ENCODE assay signal across 22 cellular contexts in the genomic region with DNA sequence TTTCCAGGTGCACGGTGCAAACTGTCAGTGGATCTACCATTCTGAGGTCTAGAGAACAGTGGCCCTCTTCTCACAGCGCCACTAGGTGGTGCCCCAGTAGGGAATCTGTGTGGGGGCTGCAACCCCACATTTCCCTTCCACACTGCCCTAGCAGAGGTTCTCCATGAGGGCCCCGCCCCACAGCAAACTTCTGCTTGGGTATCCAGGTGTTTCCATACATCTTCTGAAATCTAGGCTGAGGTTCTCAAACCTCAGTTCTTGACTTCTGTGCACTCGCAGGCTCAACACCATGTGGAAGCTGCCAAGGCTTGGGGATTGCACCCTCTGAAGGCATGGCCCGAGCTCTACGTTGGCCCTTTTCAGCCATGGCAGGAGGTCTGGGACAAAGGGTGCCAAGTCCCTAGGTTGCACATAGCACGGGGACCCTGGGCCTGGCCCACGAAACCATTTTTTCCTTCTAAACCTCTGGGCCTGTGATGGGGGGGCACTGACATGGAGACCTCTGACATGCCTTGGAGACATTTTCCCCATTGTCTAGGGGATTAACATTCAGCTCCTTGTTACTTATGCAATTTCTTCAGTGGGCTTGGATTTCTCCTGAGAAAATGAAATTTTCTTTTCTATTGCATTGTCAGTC. TPM values are rescaled to one million over a fixed set of nuclear protein-coding genes. Genes with fewer than 3 reads are reported as not detected.
DNase-seq lines count a peak whose midpoint lies in the region; ATAC-seq, FAIRE-seq and TF ChIP-seq lines count a peak whose summit lies in the region.
"Had no signal": no experiment of that assay in that cellular context is flagged by ENCODE, and none has a peak within 500 bp of the region (broad histone marks: within the 10 kb centered on the region; RNA-seq: fewer than 3 reads in every experiment).

No MANE protein-coding gene starts in this region.

- H3K79me2 ChIP-seq in HepG2 (ENCODE audit: insufficient read depth, low read length): peaks cover 99% of the 10 kb centered on the region
- H3K79me2 ChIP-seq in GM12878 (ENCODE audit: control insufficient read depth, insufficient read depth, low read length): peaks cover 64% of the 10 kb centered on the region
- H3K79me2 ChIP-seq in trophoblast cell (ENCODE audit: control insufficient read depth, insufficient read depth, low read length, poor library complexity): no peaks in the 10 kb centered on the region

- no peak overlapping the region for H2BK5ac ChIP-seq in trophoblast cell (ENCODE audit: low read depth, low read length, poor library complexity)

- H2AFZ ChIP-seq in HepG2 (ENCODE audit: low read length) (no peak overlapping the region), GM12878 (ENCODE audit: control insufficient read depth, low read depth, low read length) (no peak overlapping the region), trophoblast cell (ENCODE audit: insufficient read depth, low read length, poor library complexity) (no peak overlapping the region)

- DNase-seq in HepG2 (ENCODE audit: low spot score): no peak
- DNase-seq in right lobe of liver: no peak
- no peak for DNase-seq in GM12878 (ENCODE audit: low read depth, low spot score)
- no peak for DNase-seq in trophoblast cell
- DNase-seq in spleen: no peak
- DNase-seq in amniotic stem cell (lab: John Stamatoyannopoulos, UW): no peak
- DNase-seq: ACHN; AML-193; BE2C; C1 segment of cervical spinal cord; Calu3; CD4-positive, alpha-beta memory T cell; COR-L47; DMS53; DMS79 treated with DMSO at 0.1 percent for 48 hours; GF-D8; GOT3 had no signal

- TF ChIP-seq CTCF in HepG2 (CRISPR knock-in tag; IDR thresholded peaks at IDR 0.05): no peak
- TF ChIP-seq CTCF in right lobe of liver (IDR thresholded peaks at IDR 0.05): no peak
- no peak for TF ChIP-seq CTCF in GM12878 (IDR thresholded peaks at IDR 0.05 in 2 of 3, conservative IDR thresholded peaks at IDR 0.05 in 1 of 3; ENCODE audit: control insufficient read depth in 2 of 3, extremely low read depth in 1 of 3, insufficient read depth in 1 of 3, low read depth in 3 of 3, low read length in 3 of 3)
- TF ChIP-seq CTCF in spleen (IDR thresholded peaks at IDR 0.05 in 8 of 11, conservative IDR thresholded peaks at IDR 0.05 in 3 of 11): no peak

- no peak overlapping the region for H2BK120ac ChIP-seq in trophoblast cell (ENCODE audit: insufficient read depth, low read length, poor library complexity)

- RAD21 ChIA-PET in GM12878 (lab: Charles Lee; ENCODE audit: unreplicated experiment): no interaction called here

- H3K36me3 ChIP-seq in HepG2 (replicated peaks in 1 of 2; ENCODE audit: control insufficient read depth in 1 of 2, insufficient read depth in 2 of 2, low read length in 2 of 2): peaks cover 0 to 1% of the 10 kb centered on the region in 2 experiments; a peak in 1 of 5 replicates
- no peaks in the 10 kb centered on the region for H3K36me3 ChIP-seq in right lobe of liver
- H3K36me3 ChIP-seq in GM12878 (ENCODE audit: control insufficient read depth in 2 of 2, insufficient read depth in 2 of 2, low read length in 1 of 2): no peaks in the 10 kb centered on the region; a peak in 1 of 4 replicates
- H3K36me3 ChIP-seq in trophoblast cell (ENCODE audit: control insufficient read depth in 1 of 2, insufficient read depth in 2 of 2, low read length in 2 of 2): peaks cover 0 to 4% of the 10 kb centered on the region in 2 experiments
- peaks cover 0 to 9% (median 0%) of the 10 kb centered on the region in 6 donors for H3K36me3 ChIP-seq in spleen
- H3K36me3 ChIP-seq: BE2C, HAP-1 had no signal

- H3K79me1 ChIP-seq in trophoblast cell (ENCODE audit: low read length): no peaks in the 10 kb centered on the region

- H2BK12ac ChIP-seq in trophoblast cell (ENCODE audit: low read length): no peak overlapping the region

- H4K20me1 ChIP-seq in HepG2 (ENCODE audit: insufficient read depth, low read length) (no peaks in the 10 kb centered on the region; the same call in 1 of the 2 replicates), GM12878 (ENCODE audit: control insufficient read depth, insufficient read depth) (no peaks in the 10 kb centered on the region)

- no peak overlapping the region for H3K27ac ChIP-seq in HepG2 (ENCODE audit: extremely low read length, insufficient read depth, low read length)
- H3K27ac ChIP-seq in right lobe of liver: no peak overlapping the region
- no peak overlapping the region for H3K27ac ChIP-seq in GM12878 (ENCODE audit: control insufficient read depth, insufficient read depth)
- H3K27ac ChIP-seq in trophoblast cell (ENCODE audit: low read depth, low read length): no peak overlapping the region
- no peak overlapping the region for H3K27ac ChIP-seq in spleen
- H3K27ac ChIP-seq: 22Rv1 had no signal

- H4K91ac ChIP-seq in trophoblast cell (ENCODE audit: low read depth, low read length): no peak overlapping the region

- TF ChIP-seq POLR2A in HepG2 (IDR thresholded peaks at IDR 0.05; ENCODE audit: insufficient read depth in 1 of 2, low read depth in 2 of 2, low read length in 2 of 2): no peak
- no peak for TF ChIP-seq POLR2A in right lobe of liver (IDR thresholded peaks at IDR 0.05)
- TF ChIP-seq POLR2A in GM12878 (IDR thresholded peaks at IDR 0.05; ENCODE audit: low read depth, low read length): no peak
- no peak for TF ChIP-seq POLR2A in spleen (IDR thresholded peaks at IDR 0.05)

- H3K9me3 ChIP-seq in HepG2 (ENCODE audit: low read length) (peaks cover 50% of the 10 kb centered on the region), right lobe of liver (peaks cover 0 to 8% (median 0%) of the 10 kb centered on the region in 4 donors), GM12878 (replicated peaks; ENCODE audit: control insufficient read depth, insufficient read depth, low read length) (peaks cover 31% of the 10 kb centered on the region), trophoblast cell (ENCODE audit: insufficient read depth, low read depth, low read length) (peaks cover 6% of the 10 kb centered on the region), spleen (peaks cover 0 to 54% (median 43%) of the 10 kb centered on the region in 8 donors)
- H3K9me3 ChIP-seq: BE2C had no signal

- WGBS in HepG2 (ENCODE audit: low lambda C conversion rate): 88% methylated on average over 6 of the region's 8 CpGs
- 100% methylated on average over 3 of the region's 8 CpGs for WGBS in right lobe of liver (ENCODE audit: insufficient coverage, low coverage, low lambda C conversion rate, missing lambda C conversion rate)
- WGBS in GM12878 (ENCODE audit: insufficient coverage, insufficient replicate concordance, low lambda C conversion rate, missing lambda C conversion rate): 96% methylated on average over 8 of the region's 8 CpGs
- no CpG with 5 or more reads among the region's 8 CpGs for WGBS in trophoblast cell (ENCODE audit: extremely low coverage, insufficient coverage, insufficient read length)
- WGBS in spleen, 5 donors: 96 to 98% (median 97%) methylated on average over 7 to 8 of the region's 8 CpGs

- CTCF ChIA-PET in HepG2 (lab: Yijun Ruan, JAX; ENCODE audit: low intra/inter-chr PET ratio, low total read pairs): no interaction called here
- CTCF ChIA-PET in GM12878 (lab: Yijun Ruan, JAX): no interaction called here

- intact Hi-C loops in HepG2 (cut with micrococcal nuclease; ENCODE audit: unreplicated experiment) (no loop called here), right lobe of liver (cut with DNase I) (no loop called here), GM12878 (cut with micrococcal nuclease; ENCODE audit: unreplicated experiment) (no loop called here), spleen (cut with DNase I; ENCODE audit: low total_unique reads) (no loop called here)

- no peak for TF ChIP-seq EP300 in HepG2 (IDR thresholded peaks at IDR 0.05; ENCODE audit: low read depth in 2 of 2, low read length in 2 of 2)
- TF ChIP-seq EP300 in HepG2 (CRISPR knock-in tag; IDR thresholded peaks at IDR 0.05; ENCODE audit: borderline replicate concordance): no peak
- TF ChIP-seq EP300 in GM12878 (IDR thresholded peaks at IDR 0.05; ENCODE audit: borderline replicate concordance in 1 of 2, control insufficient read depth in 1 of 2, low read depth in 2 of 2, low read length in 2 of 2): no peak

- H3K4me2 ChIP-seq in HepG2 (ENCODE audit: low read depth, low read length) (no peak overlapping the region), GM12878 (ENCODE audit: control insufficient read depth, insufficient read depth) (no peak overlapping the region), trophoblast cell (ENCODE audit: low read length) (no peak overlapping the region)

- no peak overlapping the region for H3K9ac ChIP-seq in HepG2 (ENCODE audit: insufficient read depth, low read depth, low read length)
- H3K9ac ChIP-seq in GM12878 (ENCODE audit: control insufficient read depth, insufficient read depth, low read length): no peak overlapping the region
- H3K9ac ChIP-seq in trophoblast cell (ENCODE audit: low read length): no peak overlapping the region

- H4K12ac ChIP-seq in trophoblast cell (ENCODE audit: low read depth, low read length): no peak overlapping the region

- no peak for ATAC-seq in HepG2
- no peak for ATAC-seq in right lobe of liver
- ATAC-seq in GM12878: no peak

- H3K4ac ChIP-seq in trophoblast cell (ENCODE audit: low read depth, low read length): peak overlapping the region; percentile 79

- H2AK5ac ChIP-seq in trophoblast cell (ENCODE audit: low read length): no peak overlapping the region

- H3K27me3 ChIP-seq in HepG2 (ENCODE audit: control insufficient read depth in 1 of 2, insufficient read depth in 2 of 2, low read length in 2 of 2) (no peaks in the 10 kb centered on the region), right lobe of liver (no peaks in the 10 kb centered on the region), GM12878 (replicated peaks in 1 of 2; ENCODE audit: control insufficient read depth in 2 of 2, insufficient read depth in 2 of 2, low read length in 1 of 2) (no peaks in the 10 kb centered on the region), trophoblast cell (ENCODE audit: insufficient read depth, low read length) (no peaks in the 10 kb centered on the region), spleen (replicated peaks in 1 of 7) (no peaks in the 10 kb centered on the region)
- H3K27me3 ChIP-seq: BE2C had no signal

- no peak overlapping the region for H4K8ac ChIP-seq in trophoblast cell (ENCODE audit: low read depth, low read length)

- H3K4me3 ChIP-seq in HepG2 (replicated peaks in 1 of 3; ENCODE audit: insufficient read depth in 1 of 3, low read depth in 2 of 3, low read length in 3 of 3) (no peak overlapping the region), right lobe of liver (no peak overlapping the region), GM12878 (no peak overlapping the region), trophoblast cell (ENCODE audit: low read depth, low read length) (no peak overlapping the region), spleen (no peak overlapping the region)
- H3K4me3 ChIP-seq: HAP-1 had no signal

- H3K4me1 ChIP-seq in HepG2 (ENCODE audit: insufficient read depth, low read length): peaks cover 48% of the 10 kb centered on the region
- peaks cover 0 to 9% (median 0%) of the 10 kb centered on the region in 4 donors for H3K4me1 ChIP-seq in right lobe of liver
- no peaks in the 10 kb centered on the region for H3K4me1 ChIP-seq in GM12878 (ENCODE audit: control insufficient read depth, insufficient read depth, low read length)
- no peaks in the 10 kb centered on the region for H3K4me1 ChIP-seq in trophoblast cell (ENCODE audit: control insufficient read depth in 1 of 2, insufficient read depth in 2 of 2, low read length in 2 of 2)
- H3K4me1 ChIP-seq in spleen: peaks cover 0 to 32% (median 15%) of the 10 kb centered on the region in 6 donors
- H3K4me1 ChIP-seq: BE2C, HAP-1 had no signal

- FAIRE-seq in HepG2 (lab: Jason Lieb, UNC) (no peak), GM12878 (lab: Jason Lieb, UNC) (no peak)
- FAIRE-seq: A204.1, GM12892, H54 had no signal

- SMC1A ChIA-PET in GM12878 (lab: Charles Lee; ENCODE audit: uncharacterized antibody, unreplicated experiment): no interaction called here

- peak overlapping the region; percentile 53 for H3K18ac ChIP-seq in trophoblast cell (ENCODE audit: low read length)

- POLR2A ChIA-PET in HepG2 (lab: Yijun Ruan, JAX) (no interaction called here), GM12878 (lab: Charles Lee) (no interaction called here)

- H3K14ac ChIP-seq in trophoblast cell (ENCODE audit: low read length): no peak overlapping the region

- H3K23ac ChIP-seq in trophoblast cell (ENCODE audit: low read length): no peak overlapping the region

- in situ Hi-C loops in HepG2 (cut with HindIII; ENCODE audit: extremely low pct_ligation_motif_present, low pct_unique_long_range_greater_than_20kb): no loop called here
- in situ Hi-C loops in GM12878 (cut with MboI): loop anchor here (25.0 kb wide), 2 partner anchors 1763 to 1937 kb away; partner anchors contain the start of genes MCOLN2 and PKN2

- no TSS peak for BruUV-seq in HepG2 (replicated peaks; lab: Mats Ljungman, UMichigan)
- no TSS peak for BruUV-seq in GM12878 (replicated peaks; lab: Mats Ljungman, UMichigan)

- no peak for TF ChIP-seq RAD21 in HepG2 (CRISPR knock-in tag; IDR thresholded peaks at IDR 0.05)
- TF ChIP-seq RAD21 in GM12878 (IDR thresholded peaks at IDR 0.05; ENCODE audit: insufficient read depth, low read depth, low read length): no peak

RNA-seq across cellular contexts. Expression of gene HS2ST1, which starts 10.0 kb away (rescaled TPM):
- total RNA-seq in HepG2 (2016; rRNA removed; fragmentation: Illumina TruSeq; extraction: Trizol) (51.2 and 58.7 TPM in 2 replicates), right lobe of liver (10 to 100 TPM in 5 of 6 experiments, 1 to 10 TPM in 1; 9.9 to 17.2 (median 13.7) TPM), GM12878 (2014; rRNA removed) (17.1 and 22.0 TPM in 2 replicates), GM12878 (2014; rRNA removed; fragmentation: Illumina TruSeq; extraction: Trizol) (20.1 and 21.8 TPM in 2 replicates), GM12878 (2021) (30.8 and 31.6 TPM in 2 replicates), spleen (10 to 100 TPM; 20.2 to 32.9 (median 23.9) TPM)
- total RNA-seq in HepG2 (2016; cell fraction: cytosol; rRNA removed; fragmentation: Illumina TruSeq; extraction: Trizol; ENCODE audit: low read depth): 9.1 and 9.3 TPM in 2 replicates
- 47.0 and 61.5 TPM in 2 replicates for total RNA-seq in HepG2 (2016; cell fraction: insoluble cytoplasmic fraction; rRNA removed; fragmentation: Illumina TruSeq; extraction: Trizol)
- total RNA-seq in HepG2 (2016; cell fraction: membrane; rRNA removed; fragmentation: Illumina TruSeq; extraction: Trizol): 17.7 and 21.3 TPM in 2 replicates
- 55.0 and 59.2 TPM in 2 replicates for total RNA-seq in HepG2 (2016; cell fraction: nucleus; rRNA removed; fragmentation: Illumina TruSeq; extraction: Trizol)
- polyA plus RNA-seq in HepG2 (2011; rRNA removed) (19.6 and 22.1 TPM in 2 replicates), GM12878 (2011; rRNA removed) (20.4 and 32.1 TPM in 2 replicates), GM12878 (2014; fragmentation: Illumina TruSeq; extraction: Trizol) (21.9 and 26.2 TPM in 2 replicates), GM12878 (2014; fragmentation: Nextera tagmentation; extraction: Ambion mirVana) (1 to 10 TPM; 5.4 to 7.3 TPM), GM12878 (2014; rRNA removed) (15.2 TPM in 2 replicates), GM12878 (2016; fragmentation: Nextera tagmentation; extraction: Ambion mirVana) (10 to 100 TPM; 15.2 to 21.4 TPM), spleen (1 to 10 TPM; 4.6 to 7.4 (median 6.5) TPM)
- polyA plus RNA-seq in HepG2 (2011; cell fraction: cytosol; rRNA removed): 9.0 and 13.8 TPM in 2 replicates
- 3.7 and 5.2 TPM in 2 replicates for polyA plus RNA-seq in HepG2 (2011; cell fraction: nucleus; rRNA removed)
- 27.9 and 38.2 TPM in 2 replicates for polyA plus RNA-seq in HepG2 (2012)
- 3.6 TPM in 2 replicates for polyA plus RNA-seq in HepG2 (2016; cell fraction: cytosol; fragmentation: Illumina TruSeq; extraction: Trizol; ENCODE audit: low read depth)
- 41.4 and 41.7 TPM in 2 replicates for polyA plus RNA-seq in HepG2 (2016; cell fraction: insoluble cytoplasmic fraction; fragmentation: Illumina TruSeq; extraction: Trizol; ENCODE audit: low read depth)
- 11.4 and 11.7 TPM in 2 replicates for polyA plus RNA-seq in HepG2 (2016; cell fraction: membrane; fragmentation: Illumina TruSeq; extraction: Trizol; ENCODE audit: low read depth)
- 49.1 and 51.8 TPM in 2 replicates for polyA plus RNA-seq in HepG2 (2016; cell fraction: nucleus; fragmentation: Illumina TruSeq; extraction: Trizol; ENCODE audit: insufficient read depth, low read depth)
- 8.4 and 14.9 TPM in 2 replicates for polyA minus RNA-seq in HepG2 (2011; rRNA and poly(A)+ RNA removed; ENCODE audit: low replicate concordance)
- polyA minus RNA-seq in HepG2 (2011; cell fraction: cytosol; rRNA and poly(A)+ RNA removed): 28.0 and 34.0 TPM in 2 replicates
- polyA minus RNA-seq in HepG2 (2011; cell fraction: nucleus; rRNA and poly(A)+ RNA removed): 38.8 and 42.7 TPM in 2 replicates
- total RNA-seq in GM12878 (2013; cell fraction: nucleolus; rRNA removed): 31.7 and 32.2 TPM in 2 replicates
- polyA plus RNA-seq in GM12878 (2011; ENCODE audit: low read depth): 9.8 TPM
- polyA plus RNA-seq in GM12878 (2011; cell fraction: cytosol; rRNA removed): 6.4 and 7.6 TPM in 2 replicates
- polyA plus RNA-seq in GM12878 (2011; cell fraction: nucleus; rRNA removed): 4.0 and 5.7 TPM in 2 replicates
- polyA plus RNA-seq in GM12878 (2012): 16.8 and 22.7 TPM in 2 replicates
- 16.6 and 21.9 TPM in 2 replicates for polyA minus RNA-seq in GM12878 (2011; rRNA and poly(A)+ RNA removed)
- 10.0 and 15.8 TPM in 2 replicates for polyA minus RNA-seq in GM12878 (2011; cell fraction: cytosol; rRNA and poly(A)+ RNA removed)
- 8.0 and 14.1 TPM in 2 replicates for polyA minus RNA-seq in GM12878 (2011; cell fraction: nucleus; rRNA and poly(A)+ RNA removed)
- 15.2 and 15.5 TPM in 2 replicates for polyA plus RNA-seq in trophoblast cell (2013)

RNA-seq across cellular contexts. Expression of gene SELENOF, which starts 10.5 kb away (rescaled TPM):
- total RNA-seq in HepG2 (2016; rRNA removed; fragmentation: Illumina TruSeq; extraction: Trizol) (124 and 163 TPM in 2 replicates), right lobe of liver (100 to 1,000 TPM in 4 of 6 experiments, 10 to 100 TPM in 2; 95.5 to 130 (median 107) TPM), GM12878 (2014; rRNA removed) (98.7 and 122 TPM in 2 replicates), GM12878 (2014; rRNA removed; fragmentation: Illumina TruSeq; extraction: Trizol) (109 TPM in 2 replicates), GM12878 (2021) (130 and 131 TPM in 2 replicates), spleen (100 to 1,000 TPM; 157 to 197 (median 177) TPM)
- total RNA-seq in HepG2 (2016; cell fraction: cytosol; rRNA removed; fragmentation: Illumina TruSeq; extraction: Trizol; ENCODE audit: low read depth): 25.2 and 35.4 TPM in 2 replicates
- total RNA-seq in HepG2 (2016; cell fraction: insoluble cytoplasmic fraction; rRNA removed; fragmentation: Illumina TruSeq; extraction: Trizol): 130 and 171 TPM in 2 replicates
- 69.8 and 78.9 TPM in 2 replicates for total RNA-seq in HepG2 (2016; cell fraction: membrane; rRNA removed; fragmentation: Illumina TruSeq; extraction: Trizol)
- total RNA-seq in HepG2 (2016; cell fraction: nucleus; rRNA removed; fragmentation: Illumina TruSeq; extraction: Trizol): 143 and 153 TPM in 2 replicates
- polyA plus RNA-seq in HepG2 (2011; rRNA removed) (88.2 and 133 TPM in 2 replicates), GM12878 (2011; rRNA removed) (167 and 276 TPM in 2 replicates), GM12878 (2014; fragmentation: Illumina TruSeq; extraction: Trizol) (208 and 273 TPM in 2 replicates), GM12878 (2014; fragmentation: Nextera tagmentation; extraction: Ambion mirVana) (100 to 1,000 TPM; 226 to 254 TPM), GM12878 (2014; rRNA removed) (98.5 and 114 TPM in 2 replicates), GM12878 (2016; fragmentation: Nextera tagmentation; extraction: Ambion mirVana) (100 to 1,000 TPM; 177 to 179 TPM), spleen (100 to 1,000 TPM; 106 to 170 (median 122) TPM)
- polyA plus RNA-seq in HepG2 (2011; cell fraction: cytosol; rRNA removed): 54.9 and 90.7 TPM in 2 replicates
- 15.6 and 23.8 TPM in 2 replicates for polyA plus RNA-seq in HepG2 (2011; cell fraction: nucleus; rRNA removed)
- 109 and 157 TPM in 2 replicates for polyA plus RNA-seq in HepG2 (2012)
- polyA plus RNA-seq in HepG2 (2016; cell fraction: cytosol; fragmentation: Illumina TruSeq; extraction: Trizol; ENCODE audit: low read depth): 26.8 and 27.6 TPM in 2 replicates
- 145 and 147 TPM in 2 replicates for polyA plus RNA-seq in HepG2 (2016; cell fraction: insoluble cytoplasmic fraction; fragmentation: Illumina TruSeq; extraction: Trizol; ENCODE audit: low read depth)
- polyA plus RNA-seq in HepG2 (2016; cell fraction: membrane; fragmentation: Illumina TruSeq; extraction: Trizol; ENCODE audit: low read depth): 57.9 and 59.8 TPM in 2 replicates
- polyA plus RNA-seq in HepG2 (2016; cell fraction: nucleus; fragmentation: Illumina TruSeq; extraction: Trizol; ENCODE audit: insufficient read depth, low read depth): 249 and 252 TPM in 2 replicates
- 41.6 and 58.4 TPM in 2 replicates for polyA minus RNA-seq in HepG2 (2011; rRNA and poly(A)+ RNA removed; ENCODE audit: low replicate concordance)
- 50.9 and 59.9 TPM in 2 replicates for polyA minus RNA-seq in HepG2 (2011; cell fraction: cytosol; rRNA and poly(A)+ RNA removed)
- 38.8 and 44.2 TPM in 2 replicates for polyA minus RNA-seq in HepG2 (2011; cell fraction: nucleus; rRNA and poly(A)+ RNA removed)
- total RNA-seq in GM12878 (2013; cell fraction: nucleolus; rRNA removed): 44.9 and 51.4 TPM in 2 replicates
- polyA plus RNA-seq in GM12878 (2011; ENCODE audit: low read depth): 98.5 TPM
- polyA plus RNA-seq in GM12878 (2011; cell fraction: cytosol; rRNA removed): 54.4 and 58.1 TPM in 2 replicates
- polyA plus RNA-seq in GM12878 (2011; cell fraction: nucleus; rRNA removed): 44.5 and 50.2 TPM in 2 replicates
- 118 and 136 TPM in 2 replicates for polyA plus RNA-seq in GM12878 (2012)
- polyA minus RNA-seq in GM12878 (2011; rRNA and poly(A)+ RNA removed): 46.8 and 56.5 TPM in 2 replicates
- 19.8 and 21.8 TPM in 2 replicates for polyA minus RNA-seq in GM12878 (2011; cell fraction: cytosol; rRNA and poly(A)+ RNA removed)
- polyA minus RNA-seq in GM12878 (2011; cell fraction: nucleus; rRNA and poly(A)+ RNA removed): 14.6 and 23.0 TPM in 2 replicates
- polyA plus RNA-seq in trophoblast cell (2013): 136 and 140 TPM in 2 replicates

Comparison
In these comparisons a context has a peak if more than half of its experiments do, and no peak if none do; other contexts are left out.
1. Of the 75 proteins assayed by ChIP-seq in both HepG2 and GM12878: peak only in HepG2: none; only in GM12878: CBX5; in both: none; in neither: 74.